In the genomic region with DNA sequence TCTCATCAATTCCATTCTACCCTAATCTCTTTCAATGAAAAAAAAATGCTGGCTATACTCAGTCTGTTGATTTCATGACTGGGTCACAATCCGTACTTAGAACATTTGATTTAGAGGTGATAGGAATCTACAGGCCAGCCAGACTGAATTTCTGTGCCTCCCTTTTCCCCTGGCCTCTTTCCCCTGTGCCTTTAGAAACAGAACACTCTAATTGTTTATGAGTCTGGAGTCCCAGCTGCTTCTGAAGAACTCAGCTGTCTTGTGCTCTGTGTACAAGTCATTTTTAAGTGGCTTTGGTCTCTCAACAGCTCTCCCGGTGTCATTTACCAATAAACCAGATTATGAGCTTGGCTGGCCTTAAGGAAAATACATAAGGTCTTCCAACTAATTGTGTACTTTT, we compare ENCODE assay signal across 18 cellular contexts.
DNase-seq lines count a peak whose midpoint lies in the region; ATAC-seq and TF ChIP-seq lines count a peak whose summit lies in the region.
"Had no signal": no experiment of that assay in that cellular context is flagged by ENCODE, and none has a peak within 500 bp of the region (broad histone marks: within the 10 kb centered on the region; RNA-seq: fewer than 3 reads in every experiment).

No MANE protein-coding gene starts in this region.

- H3K36me3 Mint-ChIP-seq in brain (no peaks in the 10 kb centered on the region), mesothelial cell of epicardium (no peaks in the 10 kb centered on the region), endothelial cell (ENCODE audit: low read depth, unreplicated experiment) (no peaks in the 10 kb centered on the region)

- TF ChIP-seq CTCF in brain (conservative IDR thresholded peaks at IDR 0.05): no peak
- no peak for TF ChIP-seq CTCF in mesothelial cell of epicardium (IDR thresholded peaks at IDR 0.05; ENCODE audit: unreplicated experiment)
- TF ChIP-seq CTCF in thyroid gland (IDR thresholded peaks at IDR 0.05): no peak
- no peak for TF ChIP-seq CTCF in endothelial cell (IDR thresholded peaks at IDR 0.05; ENCODE audit: unreplicated experiment)

- no peaks in the 10 kb centered on the region for H3K4me1 ChIP-seq in thyroid gland

- peak overlapping the region in 2 of 3 donors; percentile 11 to 19 for H3K27ac ChIP-seq in thyroid gland
- H3K27ac ChIP-seq: GM23248, neutrophil had no signal

- intact Hi-C loops in thyroid gland (cut with DNase I): no loop called here

- no peaks in the 10 kb centered on the region for H3K27me3 ChIP-seq in thyroid gland
- H3K27me3 ChIP-seq: neutrophil had no signal

- H3K9me3 ChIP-seq in thyroid gland: no peaks in the 10 kb centered on the region
- H3K9me3 ChIP-seq: neutrophil had no signal

- no peak overlapping the region for H3K4me3 ChIP-seq in thyroid gland (replicated peaks in 1 of 3)
- H3K4me3 ChIP-seq: GM23248 had no signal

- H3K27ac Mint-ChIP-seq in brain (peak overlapping the region in 3 of 5 experiments; percentile 6 to 55 (median 52)), mesothelial cell of epicardium (peak overlapping the region; percentile 58), endothelial cell (ENCODE audit: unreplicated experiment) (no peak overlapping the region)
- H3K27ac Mint-ChIP-seq: activated naive CD8-positive, alpha-beta T cell treated with anti-CD3 and anti-CD28 coated beads, Interleukin-2, amount 50 U/mL, for 24 hours; stimulated activated naive CD8-positive, alpha-beta T cell treated with anti-CD3 and anti-CD28 coated beads, Interleukin-15, amount 100 ng/mL, for 72 hours had no signal

- 54 to 60% methylated on average over 2 of the region's 2 CpGs for WGBS in thyroid gland, 2 donors

- H3K36me3 ChIP-seq in thyroid gland: no peaks in the 10 kb centered on the region
- H3K36me3 ChIP-seq: neutrophil had no signal

- no peak for TF ChIP-seq POLR2A in thyroid gland (IDR thresholded peaks at IDR 0.05)

- DNase-seq in NCI-H2227 (lab: John Stamatoyannopoulos, UW; ENCODE audit: unreplicated experiment) (peak; percentile 5), NCI-H2227 treated with DMSO at 0.1 percent for 48 hours (lab: John Stamatoyannopoulos, UW) (no peak), mesothelial cell of epicardium (ENCODE audit: low spot score in 2 of 2, unreplicated experiment in 2 of 2) (no peak), thyroid gland (no peak), endothelial cell (ENCODE audit: low spot score) (no peak)
- DNase-seq: activated CD4-positive, alpha-beta T cell treated with anti-CD3 and anti-CD28 coated beads, Interleukin-2, amount 50 U/mL, for 1 hour; activated naive CD8-positive, alpha-beta T cell treated with anti-CD3 and anti-CD28 coated beads, Interleukin-2, amount 50 U/mL, for 24 hours; activated T-cell treated with anti-CD3 and anti-CD28 coated beads, Interleukin-2, amount 50 U/mL, for 4 hours; DND-41; NCI-H2029 treated with DMSO at 0.1 percent for 48 hours; NK-92 treated with Interleukin-12 subunit alpha and Interleukin-12 subunit beta, amount 100 ng/mL, for 24 hours; SHP77; stimulated activated naive CD8-positive, alpha-beta T cell treated with anti-CD3 and anti-CD28 coated beads, Interleukin-15, amount 100 ng/mL, for 72 hours had no signal

- no peak for ATAC-seq in GM18873 (IDR thresholded peaks at IDR 0.05; ENCODE audit: low FRiP score, unreplicated experiment)
- no peak for ATAC-seq in HG03108 (IDR thresholded peaks at IDR 0.05; ENCODE audit: unreplicated experiment)
- ATAC-seq: activated naive CD8-positive, alpha-beta T cell treated with anti-CD3 and anti-CD28 coated beads, Interleukin-2, amount 50 U/mL, for 24 hours; activated T-cell treated with anti-CD3 and anti-CD28 coated beads, Interleukin-2, amount 50 U/mL, for 4 hours; stimulated activated naive CD8-positive, alpha-beta T cell treated with anti-CD3 and anti-CD28 coated beads, Interleukin-15, amount 100 ng/mL, for 72 hours had no signal

- H3K27me3 Mint-ChIP-seq in brain (peaks cover 6% of the 10 kb centered on the region), mesothelial cell of epicardium (ENCODE audit: low read depth) (no peaks in the 10 kb centered on the region), endothelial cell (ENCODE audit: unreplicated experiment) (no peaks in the 10 kb centered on the region)
- H3K27me3 Mint-ChIP-seq: activated naive CD8-positive, alpha-beta T cell treated with anti-CD3 and anti-CD28 coated beads, Interleukin-2, amount 50 U/mL, for 24 hours; stimulated activated naive CD8-positive, alpha-beta T cell treated with anti-CD3 and anti-CD28 coated beads, Interleukin-15, amount 100 ng/mL, for 72 hours had no signal

- no peaks in the 10 kb centered on the region for H3K9me3 Mint-ChIP-seq in brain
- no peaks in the 10 kb centered on the region for H3K9me3 Mint-ChIP-seq in mesothelial cell of epicardium
- no peaks in the 10 kb centered on the region for H3K9me3 Mint-ChIP-seq in endothelial cell (ENCODE audit: unreplicated experiment)
- H3K9me3 Mint-ChIP-seq: activated naive CD8-positive, alpha-beta T cell treated with anti-CD3 and anti-CD28 coated beads, Interleukin-2, amount 50 U/mL, for 24 hours; activated T-cell treated with anti-CD3 and anti-CD28 coated beads, Interleukin-2, amount 50 U/mL, for 4 hours; stimulated activated naive CD8-positive, alpha-beta T cell treated with anti-CD3 and anti-CD28 coated beads, Interleukin-15, amount 100 ng/mL, for 72 hours had no signal

- H3K4me3 Mint-ChIP-seq in brain (no peak overlapping the region), mesothelial cell of epicardium (no peak overlapping the region), endothelial cell (ENCODE audit: unreplicated experiment) (no peak overlapping the region)
- H3K4me3 Mint-ChIP-seq: activated naive CD8-positive, alpha-beta T cell treated with anti-CD3 and anti-CD28 coated beads, Interleukin-2, amount 50 U/mL, for 24 hours; activated T-cell treated with anti-CD3 and anti-CD28 coated beads, Interleukin-2, amount 50 U/mL, for 4 hours; stimulated activated naive CD8-positive, alpha-beta T cell treated with anti-CD3 and anti-CD28 coated beads, Interleukin-15, amount 100 ng/mL, for 72 hours had no signal

- H3K4me1 Mint-ChIP-seq in brain (peaks cover 53% of the 10 kb centered on the region), mesothelial cell of epicardium (peaks cover 47% of the 10 kb centered on the region), endothelial cell (ENCODE audit: unreplicated experiment) (no peaks in the 10 kb centered on the region)
- H3K4me1 Mint-ChIP-seq: activated naive CD8-positive, alpha-beta T cell treated with anti-CD3 and anti-CD28 coated beads, Interleukin-2, amount 50 U/mL, for 24 hours; stimulated activated naive CD8-positive, alpha-beta T cell treated with anti-CD3 and anti-CD28 coated beads, Interleukin-15, amount 100 ng/mL, for 72 hours had no signal
